In the genomic region with DNA sequence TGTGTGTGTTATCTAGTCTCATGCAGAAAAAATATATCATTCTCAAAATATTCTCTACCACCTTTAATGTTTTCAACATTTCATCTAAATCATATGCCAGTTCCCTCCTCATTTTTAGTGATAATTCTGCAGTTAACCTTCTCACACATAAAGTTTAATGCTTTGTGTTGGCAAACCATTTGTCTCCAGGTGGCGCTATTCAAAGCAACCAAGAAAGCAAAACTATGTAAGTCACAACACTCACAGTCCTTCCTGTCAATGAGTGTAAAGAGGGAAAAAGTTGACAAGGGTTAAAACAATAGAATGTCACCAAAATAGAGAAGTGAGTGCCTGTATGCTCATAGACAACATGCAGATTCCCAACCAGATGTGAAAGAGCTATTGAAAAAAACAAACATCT, we compare ENCODE assay signal across 11 cellular contexts.
DNase-seq lines count a peak whose midpoint lies in the region; ATAC-seq and TF ChIP-seq lines count a peak whose summit lies in the region.
"Had no signal": no experiment of that assay in that cellular context is flagged by ENCODE, and none has a peak within 500 bp of the region (broad histone marks: within the 10 kb centered on the region; RNA-seq: fewer than 3 reads in every experiment).

No MANE protein-coding gene starts in this region.

- H3K9me3 Mint-ChIP-seq in activated T-cell treated with anti-CD3 and anti-CD28 coated beads, Interleukin-2, amount 50 U/mL, for 72 hours = peaks cover 10 to 13% of the 10 kb centered on the region in 2 donors

- H3K9me3 ChIP-seq in SU-DHL-6 (ENCODE audit: insufficient read depth, low read length) = no peaks in the 10 kb centered on the region

- H3K9ac ChIP-seq in SU-DHL-6 (ENCODE audit: low read length) = no peak overlapping the region

- H2AFZ ChIP-seq in SU-DHL-6 (ENCODE audit: low read depth, low read length, severe bottlenecking) = no peak overlapping the region

- no peaks in the 10 kb centered on the region for H3K79me2 ChIP-seq in SU-DHL-6 (ENCODE audit: insufficient read depth, low read length)

- H3K27ac ChIP-seq in SU-DHL-6 (ENCODE audit: low read depth, low read length) = no peak overlapping the region

- no peaks in the 10 kb centered on the region for H3F3A ChIP-seq in SU-DHL-6 (ENCODE audit: insufficient read depth)

- H3K4me1 Mint-ChIP-seq in activated T-cell treated with anti-CD3 and anti-CD28 coated beads, Interleukin-2, amount 50 U/mL, for 72 hours (ENCODE audit: low read depth) = no peaks in the 10 kb centered on the region
- H3K4me1 Mint-ChIP-seq: IgD-negative memory B cell had no signal

- no peaks in the 10 kb centered on the region for H3K36me3 Mint-ChIP-seq in activated T-cell treated with anti-CD3 and anti-CD28 coated beads, Interleukin-2, amount 50 U/mL, for 72 hours (ENCODE audit: insufficient read depth in 2 of 2)

- no peaks in the 10 kb centered on the region for H3K27me3 ChIP-seq in SU-DHL-6 (ENCODE audit: low read length)

- H3K9me2 ChIP-seq in SU-DHL-6 (replicated peaks; ENCODE audit: insufficient read depth, low read length) = no peaks in the 10 kb centered on the region

- peak; percentile 23 for TF ChIP-seq CTCF in SU-DHL-6 (IDR thresholded peaks at IDR 0.05; ENCODE audit: insufficient read depth, low read length, poor library complexity, severe bottlenecking)

- no peaks in the 10 kb centered on the region for H3K36me3 ChIP-seq in SU-DHL-6 (ENCODE audit: low read length)

- no peaks in the 10 kb centered on the region for H3K27me3 Mint-ChIP-seq in activated T-cell treated with anti-CD3 and anti-CD28 coated beads, Interleukin-2, amount 50 U/mL, for 72 hours (ENCODE audit: low read depth)
- H3K27me3 Mint-ChIP-seq: IgD-negative memory B cell had no signal

- H4K20me1 ChIP-seq in SU-DHL-6 (ENCODE audit: low read depth, low read length) = no peaks in the 10 kb centered on the region

- no peak overlapping the region for H3K4me3 ChIP-seq in SU-DHL-6 (ENCODE audit: insufficient read depth, low read length, poor library complexity, severe bottlenecking)

- H3K4me3 Mint-ChIP-seq in activated T-cell treated with anti-CD3 and anti-CD28 coated beads, Interleukin-2, amount 50 U/mL, for 72 hours = no peak overlapping the region
- H3K4me3 Mint-ChIP-seq: IgD-negative memory B cell had no signal

- H3K27ac Mint-ChIP-seq in activated T-cell treated with anti-CD3 and anti-CD28 coated beads, Interleukin-2, amount 50 U/mL, for 72 hours = no peak overlapping the region

- no peak overlapping the region for H3K4me2 ChIP-seq in SU-DHL-6 (ENCODE audit: low read depth, low read length, poor library complexity, severe bottlenecking)

- DNase-seq in NCI-H2029 treated with DMSO at 0.1 percent for 48 hours (lab: John Stamatoyannopoulos, UW) (peak; percentile 3), NCI-H2029 (lab: John Stamatoyannopoulos, UW) (no peak), HS-5 (ENCODE audit: low read depth) (peak; percentile 2), medulla oblongata (ENCODE audit: extremely low spot score) (peak; percentile 14), Right ventricle myocardium superior (no peak)
- no peak for DNase-seq in activated T-cell treated with anti-CD3 and anti-CD28 coated beads, Interleukin-2, amount 50 U/mL, for 72 hours
- DNase-seq: activated CD4-positive, alpha-beta T cell treated with anti-CD3 and anti-CD28 coated beads, Interleukin-2, amount 50 U/mL, for 4 hours; left cardiac atrium had no signal

- intact Hi-C loops in Right ventricle myocardium superior (cut with DNase I) = no loop called here

- ATAC-seq in Right ventricle myocardium superior (ENCODE audit: poor library complexity) (no peak), GM18870 (IDR thresholded peaks at IDR 0.05; ENCODE audit: unreplicated experiment) (no peak)
- ATAC-seq in activated T-cell treated with anti-CD3 and anti-CD28 coated beads, Interleukin-2, amount 50 U/mL, for 72 hours (replicated peaks in 1 of 2) = no peak
- ATAC-seq: left cardiac atrium had no signal

Comparison
In these comparisons a context has a peak if more than half of its experiments do, and no peak if none do; other contexts are left out.
1. DNase-seq: peak in NCI-H2029 treated with DMSO at 0.1 percent for 48 hours (single experiment), HS-5 (single experiment) and medulla oblongata (single experiment); none in NCI-H2029 (single experiment), Right ventricle myocardium superior (single experiment) and activated T-cell treated with anti-CD3 and anti-CD28 coated beads, Interleukin-2, amount 50 U/mL, for 72 hours (0 of 2).